ENCODE assay signal across 8 cellular contexts in genomic region chr1:241228339-241228738, GRCh38.
"Had no signal": no experiment of that assay in that cellular context is flagged by ENCODE, and none has a peak within 500 bp of the region (broad histone marks: within the 10 kb centered on the region; RNA-seq: fewer than 3 reads in every experiment).

No MANE protein-coding gene starts in this region.

- ATAC-seq: HepG2 had no signal

- FAIRE-seq: H1, H54, HepG2 had no signal

- H3K4me3 ChIP-seq: GM23248 had no signal

- DNase-seq: GM23248, H9, HCEC 1CT, KG1 had no signal

- H3K27ac ChIP-seq: GM23248, HL-60 had no signal
